ENCODE assay signal across 27 cellular contexts in genomic region chr7:149450821-149451220, GRCh38.
"Had no signal": no experiment of that assay in that cellular context is flagged by ENCODE, and none has a peak within 500 bp of the region (broad histone marks: within the 10 kb centered on the region; RNA-seq: fewer than 3 reads in every experiment).

No MANE protein-coding gene starts in this region.

- DNase-seq: activated CD4-positive, alpha-beta T cell treated with anti-CD3 and anti-CD28 coated beads for 1 hour; activated CD4-positive, alpha-beta T cell treated with anti-CD3 and anti-CD28 coated beads, Interleukin-2, amount 10 ng/mL, durations not matched to agents 7 days and 5 days; activated effector memory CD4-positive, alpha-beta T cell treated with anti-CD3 and anti-CD28 coated beads, Interleukin-2, amount 50 U/mL, for 16 hours; activated naive CD4-positive, alpha-beta T cell treated with anti-CD3 and anti-CD28 coated beads for 36 hours; amniotic stem cell; brain microvascular endothelial cell; dorsolateral prefrontal cortex; effector memory CD8-positive, alpha-beta T cell; foreskin fibroblast; hypothalamus; immature natural killer cell; kidney; naive thymus-derived CD8-positive, alpha-beta T cell; nucleus accumbens; psoas muscle; right cardiac atrium; SK-N-SH; stimulated activated naive CD4-positive, alpha-beta T cell; SW 1271; T-helper 2 cell; tibial artery had no signal

- ATAC-seq: effector memory CD8-positive, alpha-beta T cell; naive thymus-derived CD8-positive, alpha-beta T cell; psoas muscle; right cardiac atrium; WTC11 had no signal

- H3K4me3 Mint-ChIP-seq: activated CD4-positive, alpha-beta T cell treated with anti-CD3 and anti-CD28 coated beads, Interleukin-2, amount 10 ng/mL, durations not matched to agents 7 days and 5 days; activated naive CD4-positive, alpha-beta T cell treated with anti-CD3 and anti-CD28 coated beads for 36 hours; effector memory CD8-positive, alpha-beta T cell; immature natural killer cell; memory B cell; naive thymus-derived CD8-positive, alpha-beta T cell; neural crest cell; WTC11 had no signal

- H3K27me3 Mint-ChIP-seq: activated CD4-positive, alpha-beta T cell treated with anti-CD3 and anti-CD28 coated beads, Interleukin-2, amount 10 ng/mL, durations not matched to agents 7 days and 5 days; effector memory CD8-positive, alpha-beta T cell; memory B cell; naive thymus-derived CD8-positive, alpha-beta T cell had no signal

- H3K4me3 ChIP-seq: coronary artery, dorsolateral prefrontal cortex, psoas muscle, suprapubic skin, tibial artery had no signal

- H3K9me3 ChIP-seq: psoas muscle, SK-N-SH, suprapubic skin, tibial artery had no signal

- H3K27me3 ChIP-seq: brain microvascular endothelial cell, dorsolateral prefrontal cortex, suprapubic skin, tibial artery had no signal

- H3K27ac Mint-ChIP-seq: activated CD4-positive, alpha-beta T cell treated with anti-CD3 and anti-CD28 coated beads, Interleukin-2, amount 10 ng/mL, durations not matched to agents 7 days and 5 days; activated naive CD4-positive, alpha-beta T cell treated with anti-CD3 and anti-CD28 coated beads for 36 hours; immature natural killer cell; memory B cell; WTC11 had no signal

- H3K4me1 Mint-ChIP-seq: neural crest cell, WTC11 had no signal

- H3K4me1 ChIP-seq: parathyroid adenoma, psoas muscle, suprapubic skin, tibial artery had no signal

- H3K27ac ChIP-seq: brain microvascular endothelial cell, coronary artery, dorsolateral prefrontal cortex, parathyroid adenoma, psoas muscle, suprapubic skin, tibial artery had no signal

- H3K9me3 Mint-ChIP-seq: activated CD4-positive, alpha-beta T cell treated with anti-CD3 and anti-CD28 coated beads, Interleukin-2, amount 10 ng/mL, durations not matched to agents 7 days and 5 days; activated naive CD4-positive, alpha-beta T cell treated with anti-CD3 and anti-CD28 coated beads for 36 hours; effector memory CD8-positive, alpha-beta T cell; immature natural killer cell; memory B cell; naive thymus-derived CD8-positive, alpha-beta T cell; neural crest cell; WTC11 had no signal
